8 cellular contexts compared by ENCODE assay signal in genomic region chr17:76556759-76557367, GRCh38. TPM values are rescaled to one million over a fixed set of nuclear protein-coding genes. Genes with fewer than 3 reads are reported as not detected.
DNase-seq lines count a peak whose midpoint lies in the region; ATAC-seq, FAIRE-seq and TF ChIP-seq lines count a peak whose summit lies in the region.

No MANE protein-coding gene starts in this region.

- peaks cover 13 to 38% of the 10 kb centered on the region in 2 experiments for H3K36me3 ChIP-seq in HCT116 (ENCODE audit: control insufficient read depth in 1 of 2, insufficient read depth in 2 of 2, low read length in 2 of 2)
- H3K36me3 ChIP-seq in OCI-LY7 (ENCODE audit: insufficient read depth, low read length), result peaks cover 42% of the 10 kb centered on the region
- H3K36me3 ChIP-seq in body of pancreas (replicated peaks in 1 of 2; ENCODE audit: insufficient read depth in 1 of 2, low read depth in 2 of 2), result peaks cover 0 to 8% of the 10 kb centered on the region in 2 donors
- peaks cover 0 to 8% (median 5%) of the 10 kb centered on the region in 4 donors for H3K36me3 ChIP-seq in stomach

- no peaks in the 10 kb centered on the region for H3K9me2 ChIP-seq in HCT116 (ENCODE audit: insufficient read depth)
- H3K9me2 ChIP-seq in OCI-LY7 (ENCODE audit: insufficient read depth, low read length), result no peaks in the 10 kb centered on the region

- DNase-seq in EL (peak; percentile 38), HCT116 (ENCODE audit: low read depth, low spot score) (no peak), OCI-LY7 (ENCODE audit: low spot score) (no peak), body of pancreas (peak in 2 of 4 donors; percentile 28 to 37), kidney tubule cell (ENCODE audit: low spot score) (peak; percentile 47), stomach (peak; percentile 36), HTR-8/SVneo (ENCODE audit: insufficient read length, low spot score) (no peak), NCI-H1694 treated with DMSO at 0.1 percent for 48 hours (lab: John Stamatoyannopoulos, UW) (no peak)

- TF ChIP-seq EP300 in stomach (IDR thresholded peaks at IDR 0.05), result no peak

- peaks cover 44% of the 10 kb centered on the region for H3K79me2 ChIP-seq in HCT116 (ENCODE audit: insufficient read depth, low read length)
- peaks cover 53% of the 10 kb centered on the region for H3K79me2 ChIP-seq in OCI-LY7 (ENCODE audit: insufficient read depth, low read depth, low read length)

- H3K27ac ChIP-seq in HCT116 (ENCODE audit: low read depth, low read length) (peak overlapping the region; percentile 87), OCI-LY7 (ENCODE audit: low read depth, low read length, poor library complexity, severe bottlenecking) (peak overlapping the region; percentile 59), body of pancreas (peak overlapping the region; percentile 83 to 94 (median 86)), stomach (peak overlapping the region; percentile 87 to 91 (median 91))

- peak overlapping the region; percentile 99 for H3K9ac ChIP-seq in HCT116 (ENCODE audit: low read length)

- H3K4me3 ChIP-seq in HCT116 (replicated peaks in 1 of 2; ENCODE audit: low read depth in 1 of 2, low read length in 2 of 2), result peak overlapping the region; percentile 94 to 96
- peak overlapping the region; percentile 77 for H3K4me3 ChIP-seq in OCI-LY7 (ENCODE audit: low read depth, low read length, poor library complexity, severe bottlenecking)
- H3K4me3 ChIP-seq in body of pancreas, result peak overlapping the region; percentile 20 to 38
- H3K4me3 ChIP-seq in stomach, result peak overlapping the region; percentile 70 to 86 (median 80)

- intact Hi-C loops in HCT116 (cut with micrococcal nuclease), result no loop called here
- intact Hi-C loops in OCI-LY7 (cut with micrococcal nuclease; ENCODE audit: unreplicated experiment), result loop anchor here (1.0 to 5.0 kb wide), 2 partner anchors 29 to 115 kb away; no protein-coding TSS in a partner anchor
- intact Hi-C loops in body of pancreas (cut with DNase I), result no loop called here
- intact Hi-C loops in stomach (cut with DNase I; ENCODE audit: low total_unique reads), result no loop called here

- no peak for TF ChIP-seq CTCF in HCT116 (IDR thresholded peaks at IDR 0.05 in 2 of 3, conservative IDR thresholded peaks at IDR 0.05 in 1 of 3; ENCODE audit: borderline replicate concordance in 1 of 3, insufficient read depth in 1 of 3, low read depth in 2 of 3, low read length in 2 of 3)
- no peak for TF ChIP-seq CTCF in OCI-LY7 (conservative IDR thresholded peaks at IDR 0.05; ENCODE audit: low read length)
- no peak for TF ChIP-seq CTCF in body of pancreas (IDR thresholded peaks at IDR 0.05)
- no peak for TF ChIP-seq CTCF in stomach (IDR thresholded peaks at IDR 0.05)

- H3K27me3 ChIP-seq in HCT116 (ENCODE audit: insufficient read depth, low read length), result no peaks in the 10 kb centered on the region
- H3K27me3 ChIP-seq in body of pancreas, result no peaks in the 10 kb centered on the region
- H3K27me3 ChIP-seq in stomach, result no peaks in the 10 kb centered on the region

- H4K20me1 ChIP-seq in HCT116 (ENCODE audit: insufficient read depth) (peaks cover 21% of the 10 kb centered on the region; the same call in 1 of the 2 replicates), OCI-LY7 (ENCODE audit: insufficient read depth, low read length) (peaks cover 32% of the 10 kb centered on the region)

- H2AFZ ChIP-seq in HCT116 (ENCODE audit: low read depth, low read length, poor library complexity, severe bottlenecking), result peak overlapping the region; percentile 41
- H2AFZ ChIP-seq in OCI-LY7 (ENCODE audit: low read length), result peak overlapping the region; percentile 92

- POLR2A ChIA-PET in HCT116 (lab: Charles Lee), result interaction anchor here (0.7 to 4.0 kb wide), 22 partner anchors 10 to 128 kb away, joined by 3 to 26 read pairs (median 4); partner anchors contain the start of gene PRCD
- POLR2A ChIA-PET in OCI-LY7 (lab: Charles Lee), result interaction anchor here (0.6 to 5.4 kb wide), 11 partner anchors 10 to 1020 kb away, joined by 3 to 53 read pairs (median 3); no protein-coding TSS in a partner anchor

- FAIRE-seq in HTR-8/SVneo (lab: Jason Lieb, UNC), result no peak

- RAD21 ChIA-PET in HCT116 (lab: Charles Lee; ENCODE audit: low non-redundant PET in 1 of 2, low total read pairs in 2 of 2, uncharacterized antibody in 2 of 2, unreplicated experiment in 2 of 2), result interaction anchor here in 1 of 2 experiments (1.9 to 2.1 kb wide), 2 partner anchors 67 to 125 kb away, joined by 5 to 8 read pairs; no protein-coding TSS in a partner anchor

- CTCF ChIA-PET in HCT116 (lab: Charles Lee) (interaction anchor here (0.6 to 3.9 kb wide), 18 partner anchors 8 to 125 kb away, joined by 3 to 31 read pairs (median 6); partner anchors contain the start of genes PRCD and ST6GALNAC2), OCI-LY7 (lab: Charles Lee; ENCODE audit: unreplicated experiment) (interaction anchor here (0.7 to 2.3 kb wide), 8 partner anchors 10 to 203 kb away, joined by 3 to 11 read pairs (median 4); partner anchors contain the start of gene PRPSAP1)

- 22 to 29% methylated on average over 31 of the region's 31 CpGs for WGBS in body of pancreas, 2 donors
- WGBS in stomach, 5 donors, result 20 to 31% (median 27%) methylated on average over 31 of the region's 31 CpGs

- peaks cover 12 to 39% of the 10 kb centered on the region in 2 experiments; a peak in 3 of 4 replicates for H3K4me1 ChIP-seq in HCT116 (ENCODE audit: control insufficient read depth in 1 of 2, insufficient read depth in 2 of 2, low read length in 2 of 2)
- peaks cover 52% of the 10 kb centered on the region for H3K4me1 ChIP-seq in OCI-LY7 (ENCODE audit: insufficient read depth, low read length, poor library complexity, severe bottlenecking)
- peaks cover 58% of the 10 kb centered on the region for H3K4me1 ChIP-seq in body of pancreas
- H3K4me1 ChIP-seq in stomach, result peaks cover 32 to 57% (median 44%) of the 10 kb centered on the region in 4 donors

- peak; percentile 38 for ATAC-seq in HCT116
- ATAC-seq in body of pancreas, result peak; percentile 30

- TF ChIP-seq POLR2A in HCT116 (IDR thresholded peaks at IDR 0.05; ENCODE audit: borderline replicate concordance, extremely low read depth, insufficient read depth, insufficient read length) (no peak), body of pancreas (IDR thresholded peaks at IDR 0.05) (no peak), stomach (IDR thresholded peaks at IDR 0.05) (no peak)

- TF ChIP-seq RAD21 in HCT116 (IDR thresholded peaks at IDR 0.05; ENCODE audit: low read depth), result no peak

- TSS peak; percentile 75 for BruUV-seq in HCT116 (replicated peaks; lab: Mats Ljungman, UMichigan)
- BruUV-seq in OCI-LY7 (replicated peaks; lab: Mats Ljungman, UMichigan), result TSS peak; percentile 75

- H3K4me2 ChIP-seq in HCT116 (ENCODE audit: low read length), result peak overlapping the region; percentile 87
- H3K4me2 ChIP-seq in OCI-LY7 (ENCODE audit: low read length), result peak overlapping the region; percentile 84

- H3K9me3 ChIP-seq in HCT116 (ENCODE audit: control insufficient read depth in 1 of 2, insufficient read depth in 1 of 2, low read depth in 1 of 2, low read length in 2 of 2), result no peaks in the 10 kb centered on the region
- no peaks in the 10 kb centered on the region for H3K9me3 ChIP-seq in OCI-LY7 (ENCODE audit: low read length)
- no peaks in the 10 kb centered on the region for H3K9me3 ChIP-seq in body of pancreas
- no peaks in the 10 kb centered on the region for H3K9me3 ChIP-seq in stomach

TF ChIP-seq in HCT116, 20 proteins besides CTCF, POLR2A, EP300 and RAD21 (continues in another document):
- 0 out of 2 replicates have a peak, but pooled peaks have one; percentile 4 for TF ChIP-seq POLR2AphosphoS5 (IDR thresholded peaks at IDR 0.05; ENCODE audit: low read depth, low read length)

RNA-seq across cellular contexts. Expression of gene PRCD, which starts 17.0 kb away (rescaled TPM):
- not detected for total RNA-seq in HCT116 (2021; ENCODE audit: unreplicated experiment)
- 0.39 and 0.62 TPM in 2 replicates for polyA plus RNA-seq in HCT116 (2012)
- 5.7 and 6.3 TPM in 2 replicates for total RNA-seq in OCI-LY7 (2014; rRNA removed; shearing (Covaris generic))
- 11.7 and 15.9 TPM in 2 replicates for total RNA-seq in OCI-LY7 (2022)
- 1 to 10 TPM in 1 of 2 donors, under 1 TPM in 1; 0.52 to 4.6 TPM for total RNA-seq in body of pancreas
- 1 to 10 TPM in 1 of 5 donors, under 1 TPM in 1, not detected in 3; 0.72 to 5.7 TPM for total RNA-seq in stomach
- 10 to 100 TPM in 1 of 3 donors, 1 to 10 TPM in 2; 3.6 to 12.2 (median 4.2) TPM for polyA plus RNA-seq in stomach

RNA-seq across cellular contexts. Expression of gene CYGB, which starts 19.4 kb away (rescaled TPM):
- total RNA-seq in HCT116 (2021; ENCODE audit: unreplicated experiment) (0.66 TPM), OCI-LY7 (2022) (0.22 and 0.44 TPM in 2 replicates), body of pancreas (10 to 100 TPM in 1 of 2 donors, 1 to 10 TPM in 1; 9.6 to 21.1 TPM), stomach (10 to 100 TPM in 3 of 5 donors, 1 to 10 TPM in 1, not detected in 1; 6.8 to 40.4 (median 28.4) TPM)
- 0.22 and 0.36 TPM in 2 replicates for polyA plus RNA-seq in HCT116 (2012)
- total RNA-seq in OCI-LY7 (2014; rRNA removed; shearing (Covaris generic)), result 0.33 and 0.57 TPM in 2 replicates
- 100 to 1,000 TPM in 1 of 3 donors, 10 to 100 TPM in 1, 1 to 10 TPM in 1; 9.9 to 101 (median 65.1) TPM for polyA plus RNA-seq in stomach

RNA-seq across cellular contexts. Expression of gene ST6GALNAC2, which starts 28.8 kb away (rescaled TPM):
- total RNA-seq in HCT116 (2021; ENCODE audit: unreplicated experiment), result 14.7 TPM
- 11.4 and 13.8 TPM in 2 replicates for polyA plus RNA-seq in HCT116 (2012)
- total RNA-seq in OCI-LY7 (2014; rRNA removed; shearing (Covaris generic)), result not detected in 2 replicates
- not detected in 2 replicates for total RNA-seq in OCI-LY7 (2022)
- total RNA-seq in body of pancreas, result 10 to 100 TPM in 1 of 2 donors, 1 to 10 TPM in 1; 6.9 to 10.1 TPM
- total RNA-seq in stomach, result 10 to 100 TPM in 2 of 5 donors, 1 to 10 TPM in 3; 1.2 to 17.8 (median 3.6) TPM
- polyA plus RNA-seq in stomach, result 10 to 100 TPM in 1 of 3 donors, 1 to 10 TPM in 2; 3.9 to 17.1 (median 5.5) TPM

RNA-seq across cellular contexts. Expression of gene RHBDF2, which starts 55.6 kb away (rescaled TPM):
- total RNA-seq in HCT116 (2021; ENCODE audit: unreplicated experiment), result 61.1 TPM
- 34.4 and 40.6 TPM in 2 replicates for polyA plus RNA-seq in HCT116 (2012)
- total RNA-seq in OCI-LY7 (2014; rRNA removed; shearing (Covaris generic)), result 122 and 144 TPM in 2 replicates
- total RNA-seq in OCI-LY7 (2022), result 158 and 173 TPM in 2 replicates
- total RNA-seq in body of pancreas, result 10 to 100 TPM; 23.1 to 48.1 TPM
- 100 to 1,000 TPM in 2 of 5 donors, 10 to 100 TPM in 3; 16.9 to 175 (median 43.8) TPM for total RNA-seq in stomach
- polyA plus RNA-seq in stomach, result 10 to 100 TPM in 1 of 3 donors, 1 to 10 TPM in 2; 4.6 to 17.5 (median 9.2) TPM

Comparison
In these comparisons a context has a peak if more than half of its experiments do, and no peak if none do; other contexts are left out.
1. DNase-seq: peak in EL (single experiment), kidney tubule cell (single experiment) and stomach (single experiment); none in HCT116 (single experiment), OCI-LY7 (single experiment), HTR-8/SVneo (single experiment) and NCI-H1694 treated with DMSO at 0.1 percent for 48 hours (single experiment).
2. H3K4me3 ChIP-seq: peak in every context shown above with its lines; median percentile 95 in HCT116; 80 in stomach; 77 in OCI-LY7; 29 in body of pancreas.
3. Peak in every context shown above with its lines, with median percentiles within 50 percentile points of each other: H3K27ac ChIP-seq.